ENCODE assay signal across 19 cellular contexts in genomic region chr7:1558841-1559625, GRCh38. TPM values are rescaled to one million over a fixed set of nuclear protein-coding genes. Genes with fewer than 3 reads are reported as not detected.
A peak's percentile ranks its signal among the peaks of the same experiment; 100 is the strongest.
DNase-seq lines count a peak whose midpoint lies in the region; ATAC-seq and TF ChIP-seq lines count a peak whose summit lies in the region.
"Had no signal": no experiment of that assay in that cellular context is flagged by ENCODE, and none has a peak within 500 bp of the region (broad histone marks: within the 10 kb centered on the region; RNA-seq: fewer than 3 reads in every experiment).

No MANE protein-coding gene starts in this region.

- H3K27ac Mint-ChIP-seq in natural killer cell treated with Interleukin-12 subunit alpha and Interleukin-12 subunit beta and Interleukin-15 and Interleukin-18, amount 100 ng/mL, for 72 hours = no peak overlapping the region
- H3K27ac Mint-ChIP-seq in natural killer cell = no peak overlapping the region
- H3K27ac Mint-ChIP-seq: naive thymus-derived CD8-positive, alpha-beta T cell; T-helper 17 cell had no signal

- no peak for TF ChIP-seq POLR2A in vagina (IDR thresholded peaks at IDR 0.05)

- H3K27ac ChIP-seq in vagina (peak overlapping the region; percentile 78), A673 (ENCODE audit: low read depth, low read length, poor library complexity, severe bottlenecking) (no peak overlapping the region), hepatocyte (no peak overlapping the region)
- H3K27ac ChIP-seq: tibial nerve had no signal

- DNase-seq in natural killer cell treated with Interleukin-12 subunit alpha and Interleukin-12 subunit beta and Interleukin-15 and Interleukin-18, amount 100 ng/mL, for 72 hours (ENCODE audit: low spot score) = peak; percentile 59
- DNase-seq in natural killer cell = no peak
- no peak for DNase-seq in epithelial cell of esophagus (ENCODE audit: low read depth)
- no peak for DNase-seq in vagina (ENCODE audit: extremely low spot score in 2 of 2)
- no peak for DNase-seq in A673 (ENCODE audit: low spot score)
- DNase-seq in hepatocyte (ENCODE audit: low spot score) = no peak
- DNase-seq: activated CD4-positive, alpha-beta T cell treated with anti-CD3 and anti-CD28 coated beads for 1 hour; activated naive CD4-positive, alpha-beta T cell treated with anti-CD3 and anti-CD28 coated beads, Interleukin-2, amount 50 U/mL, for 16 hours; hippocampal formation; naive thymus-derived CD8-positive, alpha-beta T cell; NCI-H748 treated with DMSO at 0.1 percent for 48 hours; stimulated activated CD4-positive, alpha-beta T cell treated with anti-CD3 and anti-CD28 coated beads, Interleukin-2, amount 100 ng/mL, for 48 hours; stimulated activated CD8-positive, alpha-beta memory T cell treated with anti-CD3 and anti-CD28 coated beads, Interleukin-4, amount 100 ng/mL, for 48 hours; T-helper 17 cell had no signal

- H3K4me1 Mint-ChIP-seq in natural killer cell treated with Interleukin-12 subunit alpha and Interleukin-12 subunit beta and Interleukin-15 and Interleukin-18, amount 100 ng/mL, for 72 hours (ENCODE audit: low read depth in 2 of 2) = no peaks in the 10 kb centered on the region
- peaks cover 0 to 12% of the 10 kb centered on the region in 2 donors for H3K4me1 Mint-ChIP-seq in natural killer cell

- H2AFZ ChIP-seq in hepatocyte = no peak overlapping the region

- peaks cover 52% of the 10 kb centered on the region for H3K4me1 ChIP-seq in mucosa of stomach (ENCODE audit: control insufficient read depth, insufficient read depth, low read length)
- H3K4me1 ChIP-seq in vagina = peaks cover 25% of the 10 kb centered on the region
- no peaks in the 10 kb centered on the region for H3K4me1 ChIP-seq in A673 (ENCODE audit: insufficient read depth, low read length, poor library complexity, severe bottlenecking)
- H3K4me1 ChIP-seq in hepatocyte (ENCODE audit: insufficient read depth) = peaks cover 11% of the 10 kb centered on the region

- intact Hi-C loops in natural killer cell (cut with micrococcal nuclease) = no loop called here
- intact Hi-C loops in vagina (cut with DNase I) = no loop called here
- intact Hi-C loops in A673 (cut with micrococcal nuclease; ENCODE audit: unreplicated experiment) = no loop called here

- H3K9me3 Mint-ChIP-seq in natural killer cell treated with Interleukin-12 subunit alpha and Interleukin-12 subunit beta and Interleukin-15 and Interleukin-18, amount 100 ng/mL, for 72 hours = no peaks in the 10 kb centered on the region
- H3K9me3 Mint-ChIP-seq in natural killer cell = no peaks in the 10 kb centered on the region
- H3K9me3 Mint-ChIP-seq: naive thymus-derived CD8-positive, alpha-beta T cell had no signal

- peak in 1 of 2 donors; percentile 7 for ATAC-seq in natural killer cell treated with Interleukin-12 subunit alpha and Interleukin-12 subunit beta and Interleukin-15 and Interleukin-18, amount 100 ng/mL, for 72 hours
- ATAC-seq in natural killer cell (no peak), HG03175 (IDR thresholded peaks at IDR 0.05; ENCODE audit: unreplicated experiment) (no peak)
- ATAC-seq: body of pancreas; naive thymus-derived CD8-positive, alpha-beta T cell; T-helper 17 cell had no signal

- peaks cover 4% of the 10 kb centered on the region for H3K79me2 ChIP-seq in hepatocyte

- H3K36me3 Mint-ChIP-seq in natural killer cell treated with Interleukin-12 subunit alpha and Interleukin-12 subunit beta and Interleukin-15 and Interleukin-18, amount 100 ng/mL, for 72 hours = no peaks in the 10 kb centered on the region
- no peaks in the 10 kb centered on the region for H3K36me3 Mint-ChIP-seq in natural killer cell
- H3K36me3 Mint-ChIP-seq: naive thymus-derived CD8-positive, alpha-beta T cell had no signal

- POLR2A ChIA-PET in A673 (lab: Charles Lee; ENCODE audit: low non-redundant PET) = no interaction called here

- TF ChIP-seq CTCF in natural killer cell (IDR thresholded peaks at IDR 0.05) (no peak), epithelial cell of esophagus (IDR thresholded peaks at IDR 0.05; ENCODE audit: insufficient read depth, low read depth, low read length, missing control alignments) (no peak), vagina (IDR thresholded peaks at IDR 0.05) (no peak), A673 (conservative IDR thresholded peaks at IDR 0.05; ENCODE audit: low read depth, low read length) (no peak), hepatocyte (IDR thresholded peaks at IDR 0.05; ENCODE audit: poor library complexity) (no peak)

- BruUV-seq in A673 (replicated peaks; lab: Mats Ljungman, UMichigan) = no TSS peak

- no peak overlapping the region for H3K4me2 ChIP-seq in hepatocyte

- CTCF ChIA-PET in A673 (lab: Charles Lee) = no interaction called here

- H3K4me3 Mint-ChIP-seq in natural killer cell treated with Interleukin-12 subunit alpha and Interleukin-12 subunit beta and Interleukin-15 and Interleukin-18, amount 100 ng/mL, for 72 hours = no peak overlapping the region
- H3K4me3 Mint-ChIP-seq in natural killer cell = no peak overlapping the region
- H3K4me3 Mint-ChIP-seq: naive thymus-derived CD8-positive, alpha-beta T cell; T-helper 17 cell had no signal

- no peaks in the 10 kb centered on the region for H4K20me1 ChIP-seq in hepatocyte (ENCODE audit: insufficient read depth, poor library complexity, severe bottlenecking)

- no peaks in the 10 kb centered on the region for H3K9me2 ChIP-seq in hepatocyte (replicated peaks; ENCODE audit: insufficient read depth)

- H3K9me3 ChIP-seq in mucosa of stomach (ENCODE audit: control insufficient read depth, low read length) = no peaks in the 10 kb centered on the region
- H3K9me3 ChIP-seq in vagina = no peaks in the 10 kb centered on the region
- no peaks in the 10 kb centered on the region for H3K9me3 ChIP-seq in A673 (ENCODE audit: low read depth, low read length, poor library complexity, severe bottlenecking)
- no peaks in the 10 kb centered on the region for H3K9me3 ChIP-seq in hepatocyte (ENCODE audit: low read depth)
- H3K9me3 ChIP-seq: body of pancreas, tibial nerve had no signal

- H3K4me3 ChIP-seq in epithelial cell of esophagus (ENCODE audit: low read length) (peak overlapping the region; percentile 49), mucosa of stomach (ENCODE audit: low read length) (no peak overlapping the region), vagina (peak overlapping the region in 1 of 2 donors; percentile 39), A673 (ENCODE audit: low read depth, low read length, poor library complexity, severe bottlenecking) (no peak overlapping the region), hepatocyte (no peak overlapping the region)
- H3K4me3 ChIP-seq: body of pancreas, tibial nerve had no signal

- H3K27me3 Mint-ChIP-seq in natural killer cell treated with Interleukin-12 subunit alpha and Interleukin-12 subunit beta and Interleukin-15 and Interleukin-18, amount 100 ng/mL, for 72 hours = no peaks in the 10 kb centered on the region
- H3K27me3 Mint-ChIP-seq in natural killer cell (ENCODE audit: low read depth in 2 of 2) = peaks cover 0 to 2% of the 10 kb centered on the region in 2 donors
- H3K27me3 Mint-ChIP-seq: naive thymus-derived CD8-positive, alpha-beta T cell had no signal

- H3K9ac ChIP-seq in mucosa of stomach (ENCODE audit: low read length) = peak overlapping the region; percentile 31

- no peaks in the 10 kb centered on the region for H3K27me3 ChIP-seq in mucosa of stomach (ENCODE audit: control insufficient read depth, insufficient read depth, low read length)
- no peaks in the 10 kb centered on the region for H3K27me3 ChIP-seq in vagina
- H3K27me3 ChIP-seq in A673 (replicated peaks; ENCODE audit: insufficient read depth, low read depth, low read length, poor library complexity) = no peaks in the 10 kb centered on the region
- H3K27me3 ChIP-seq in hepatocyte = no peaks in the 10 kb centered on the region
- H3K27me3 ChIP-seq: body of pancreas had no signal

- 90% methylated on average over 29 of the region's 32 CpGs for WGBS in hepatocyte (ENCODE audit: low lambda C conversion rate, missing lambda C conversion rate)

- H3K36me3 ChIP-seq in mucosa of stomach (ENCODE audit: control insufficient read depth, insufficient read depth, low read length) = no peaks in the 10 kb centered on the region
- no peaks in the 10 kb centered on the region for H3K36me3 ChIP-seq in vagina
- no peaks in the 10 kb centered on the region for H3K36me3 ChIP-seq in A673 (ENCODE audit: insufficient read depth, low read length, poor library complexity, severe bottlenecking)
- no peaks in the 10 kb centered on the region for H3K36me3 ChIP-seq in hepatocyte (replicated peaks; ENCODE audit: insufficient read depth, low read depth)
- H3K36me3 ChIP-seq: tibial nerve had no signal

RNA-seq across cellular contexts. Expression of gene TMEM184A, which starts 3.0 kb away (rescaled TPM):
- not detected for total RNA-seq in natural killer cell treated with Interleukin-12 subunit alpha and Interleukin-12 subunit beta and Interleukin-15 and Interleukin-18, amount 100 ng/mL, for 72 hours
- under 1 TPM in 1 of 3 donors, not detected in 2; 0.14 TPM for total RNA-seq in natural killer cell
- 129 TPM for total RNA-seq in vagina
- not detected in 2 replicates for total RNA-seq in A673 (2021)
- 14.5 and 23.4 TPM in 2 replicates for total RNA-seq in hepatocyte
- polyA plus RNA-seq in hepatocyte = 18.6 and 24.7 TPM in 2 replicates
- total RNA-seq: naive thymus-derived CD8-positive, alpha-beta T cell; RPMI7951; T-helper 17 cell had no signal

RNA-seq across cellular contexts. Expression of gene PSMG3, which starts 10.8 kb away (rescaled TPM):
- 10 to 100 TPM; 23.2 to 69.1 TPM for total RNA-seq in natural killer cell treated with Interleukin-12 subunit alpha and Interleukin-12 subunit beta and Interleukin-15 and Interleukin-18, amount 100 ng/mL, for 72 hours
- total RNA-seq in natural killer cell (10 to 100 TPM; 19.0 to 21.4 (median 20.5) TPM), vagina (49.6 TPM), A673 (2021) (54.9 and 57.9 TPM in 2 replicates), hepatocyte (27.5 and 42.7 TPM in 2 replicates)
- 44.8 and 60.3 TPM in 2 replicates for polyA plus RNA-seq in hepatocyte

RNA-seq across cellular contexts. Expression of gene MAFK, which starts 28.5 kb away (rescaled TPM):
- total RNA-seq in natural killer cell treated with Interleukin-12 subunit alpha and Interleukin-12 subunit beta and Interleukin-15 and Interleukin-18, amount 100 ng/mL, for 72 hours = 10 to 100 TPM; 43.1 to 60.9 TPM
- total RNA-seq in natural killer cell (10 to 100 TPM; 57.9 to 71.3 (median 62.8) TPM), vagina (30.0 TPM), A673 (2021) (14.6 and 16.7 TPM in 2 replicates), hepatocyte (14.6 and 24.0 TPM in 2 replicates)
- 4.4 and 7.8 TPM in 2 replicates for polyA plus RNA-seq in hepatocyte

RNA-seq across cellular contexts. Expression of gene INTS1, which starts 54.8 kb away (rescaled TPM):
- total RNA-seq in natural killer cell treated with Interleukin-12 subunit alpha and Interleukin-12 subunit beta and Interleukin-15 and Interleukin-18, amount 100 ng/mL, for 72 hours = 100 to 1,000 TPM in 1 of 2 donors, 10 to 100 TPM in 1; 79.0 to 153 TPM
- total RNA-seq in natural killer cell (100 to 1,000 TPM in 2 of 3 donors, 10 to 100 TPM in 1; 92.7 to 115 (median 111) TPM), vagina (67.3 TPM), A673 (2021) (129 and 141 TPM in 2 replicates), hepatocyte (15.5 and 30.0 TPM in 2 replicates)
- 53.6 and 57.3 TPM in 2 replicates for polyA plus RNA-seq in hepatocyte

Comparison
In these comparisons a context has a peak if more than half of its experiments do, and no peak if none do; other contexts are left out.
1. RNA of gene TMEM184A, which starts 3.0 kb away (total RNA-seq): 129 TPM in vagina (single experiment) and 14.5 to 23.4 TPM in hepatocyte; not detected in A673, not detected in natural killer cell treated with Interleukin-12 subunit alpha and Interleukin-12 subunit beta and Interleukin-15 and Interleukin-18, amount 100 ng/mL, for 72 hours and 0.14 TPM in natural killer cell; every median in the first group is over 10 times any median in the second.